In the genomic region with DNA sequence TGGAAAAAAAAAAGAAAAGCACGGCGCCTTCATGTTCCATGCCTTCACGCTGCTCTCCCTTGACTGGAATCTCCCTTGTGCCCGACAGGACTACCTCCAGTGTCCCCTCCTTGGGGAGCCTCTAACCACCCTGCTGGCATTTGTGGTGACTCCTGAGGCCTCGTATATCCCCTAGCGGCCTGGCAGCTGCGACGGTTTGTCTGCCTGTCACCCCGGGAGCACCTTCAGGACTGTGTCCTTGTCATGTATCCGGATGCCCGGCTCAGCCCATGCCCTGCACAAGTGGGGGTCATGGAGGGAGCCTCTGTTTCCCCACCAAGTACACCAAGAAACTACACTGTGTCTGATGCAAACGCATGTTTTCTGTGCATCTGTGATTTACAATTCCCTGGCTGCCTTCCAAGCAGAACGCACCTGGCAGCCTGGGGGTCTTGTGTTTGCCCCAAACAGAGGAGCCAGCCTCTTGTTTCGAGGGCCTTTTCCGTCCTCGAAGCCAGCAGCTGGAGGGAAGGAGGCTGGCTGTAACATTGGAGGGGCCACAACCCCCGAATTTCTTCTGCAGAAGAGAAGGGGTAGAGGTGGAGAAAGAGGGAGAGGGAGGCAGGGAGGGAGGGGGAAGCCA, we compare ENCODE assay signal across 13 cellular contexts. TPM values are rescaled to one million over a fixed set of nuclear protein-coding genes. Genes with fewer than 3 reads are reported as not detected.
DNase-seq lines count a peak whose midpoint lies in the region; ATAC-seq and TF ChIP-seq lines count a peak whose summit lies in the region.
"Had no signal": no experiment of that assay in that cellular context is flagged by ENCODE, and none has a peak within 500 bp of the region (broad histone marks: within the 10 kb centered on the region; RNA-seq: fewer than 3 reads in every experiment).

No MANE protein-coding gene starts in this region.

- ATAC-seq in RWPE2 (ENCODE audit: low read depth) (no peak), thoracic aorta (ENCODE audit: insufficient number of reproducible peaks, low FRiP score, low read depth) (no peak)
- ATAC-seq: Right ventricle myocardium inferior had no signal

- H3K27me3 ChIP-seq in RWPE2 (ENCODE audit: insufficient read depth, poor library complexity, severe bottlenecking) (no peaks in the 10 kb centered on the region), thoracic aorta (replicated peaks; ENCODE audit: insufficient read depth) (no peaks in the 10 kb centered on the region)

- no peaks in the 10 kb centered on the region for H3K9me3 ChIP-seq in RWPE2 (ENCODE audit: severe bottlenecking)
- H3K9me3 ChIP-seq in thoracic aorta, result no peaks in the 10 kb centered on the region

- peaks cover 2% of the 10 kb centered on the region for H3K36me3 Mint-ChIP-seq in activated CD4-positive, alpha-beta memory T cell treated with anti-CD3 and anti-CD28 coated beads, Interleukin-2, amount 10 ng/mL, durations not matched to agents 7 days and 5 days (ENCODE audit: low read depth)
- H3K36me3 Mint-ChIP-seq in activated T-cell treated with anti-CD3 and anti-CD28 coated beads, Interleukin-2, amount 50 U/mL, for 24 hours (ENCODE audit: low read depth), result no peaks in the 10 kb centered on the region
- H3K36me3 Mint-ChIP-seq: IgD-negative memory B cell had no signal

- peaks cover 2% of the 10 kb centered on the region for H3K4me1 Mint-ChIP-seq in activated CD4-positive, alpha-beta memory T cell treated with anti-CD3 and anti-CD28 coated beads, Interleukin-2, amount 10 ng/mL, durations not matched to agents 7 days and 5 days
- H3K4me1 Mint-ChIP-seq in activated T-cell treated with anti-CD3 and anti-CD28 coated beads, Interleukin-2, amount 50 U/mL, for 24 hours (ENCODE audit: low read depth), result peaks cover 6% of the 10 kb centered on the region
- H3K4me1 Mint-ChIP-seq: IgD-negative memory B cell had no signal

- CTCF ChIA-PET in activated CD4-positive, alpha-beta memory T cell treated with anti-CD3 and anti-CD28 coated beads, Interleukin-2, amount 10 ng/mL, durations not matched to agents 7 days and 5 days (lab: Charles Lee), result no interaction called here

- POLR2A ChIA-PET in activated CD4-positive, alpha-beta memory T cell treated with anti-CD3 and anti-CD28 coated beads, Interleukin-2, amount 10 ng/mL, durations not matched to agents 7 days and 5 days (lab: Charles Lee), result no interaction called here

- H3K27ac ChIP-seq in RWPE2 (ENCODE audit: poor library complexity, severe bottlenecking), result peak overlapping the region; percentile 51
- H3K27ac ChIP-seq in thoracic aorta, result peak overlapping the region; percentile 66 to 91
- H3K27ac ChIP-seq: 22Rv1 had no signal

- H3K27me3 Mint-ChIP-seq in activated CD4-positive, alpha-beta memory T cell treated with anti-CD3 and anti-CD28 coated beads, Interleukin-2, amount 10 ng/mL, durations not matched to agents 7 days and 5 days, result peaks cover 6% of the 10 kb centered on the region
- peaks cover 29% of the 10 kb centered on the region for H3K27me3 Mint-ChIP-seq in activated T-cell treated with anti-CD3 and anti-CD28 coated beads, Interleukin-2, amount 50 U/mL, for 24 hours

- H3K4me3 Mint-ChIP-seq in activated CD4-positive, alpha-beta memory T cell treated with anti-CD3 and anti-CD28 coated beads, Interleukin-2, amount 10 ng/mL, durations not matched to agents 7 days and 5 days, result no peak overlapping the region
- no peak overlapping the region for H3K4me3 Mint-ChIP-seq in activated T-cell treated with anti-CD3 and anti-CD28 coated beads, Interleukin-2, amount 50 U/mL, for 24 hours
- H3K4me3 Mint-ChIP-seq: IgD-negative memory B cell had no signal

- TF ChIP-seq CTCF in RWPE2 (IDR thresholded peaks at IDR 0.05; ENCODE audit: poor library complexity, severe bottlenecking), result no peak
- TF ChIP-seq CTCF in thoracic aorta (IDR thresholded peaks at IDR 0.05), result no peak

- H3K36me3 ChIP-seq in RWPE2 (ENCODE audit: low read depth) (peaks cover 8% of the 10 kb centered on the region; the same call in 1 of the 2 replicates), thoracic aorta (no peaks in the 10 kb centered on the region)

- peak; percentile 33 for DNase-seq in DMS 273 (lab: John Stamatoyannopoulos, UW; ENCODE audit: unreplicated experiment)
- no peak for DNase-seq in DMS 273 treated with DMSO at 0.1 percent for 48 hours (lab: John Stamatoyannopoulos, UW)
- no peak for DNase-seq in RWPE2 (ENCODE audit: low spot score)
- DNase-seq in myocyte (ENCODE audit: low read depth), result peak; percentile 64
- DNase-seq in thoracic aorta (ENCODE audit: low spot score), result no peak
- DNase-seq in activated CD4-positive, alpha-beta memory T cell treated with anti-CD3 and anti-CD28 coated beads, Interleukin-2, amount 10 ng/mL, durations not matched to agents 7 days and 5 days, result no peak
- no peak for DNase-seq in activated CD4-positive, CD25-positive, alpha-beta regulatory T cell treated with anti-CD3 and anti-CD28 coated beads, Interleukin-2, amount 50 U/mL, for 72 hours
- DNase-seq in activated T-cell treated with anti-CD3 and anti-CD28 coated beads, Interleukin-2, amount 50 U/mL, for 24 hours, result no peak
- DNase-seq: activated CD4-positive, alpha-beta T cell treated with anti-CD3 and anti-CD28 coated beads, Interleukin-2, amount 50 U/mL, for 48 hours; NCI-H69 had no signal

- H3K9me3 Mint-ChIP-seq in activated CD4-positive, alpha-beta memory T cell treated with anti-CD3 and anti-CD28 coated beads, Interleukin-2, amount 10 ng/mL, durations not matched to agents 7 days and 5 days, result peaks cover 4% of the 10 kb centered on the region
- no peaks in the 10 kb centered on the region for H3K9me3 Mint-ChIP-seq in activated T-cell treated with anti-CD3 and anti-CD28 coated beads, Interleukin-2, amount 50 U/mL, for 24 hours
- H3K9me3 Mint-ChIP-seq: IgD-negative memory B cell had no signal

- no peak overlapping the region for H3K27ac Mint-ChIP-seq in activated CD4-positive, alpha-beta memory T cell treated with anti-CD3 and anti-CD28 coated beads, Interleukin-2, amount 10 ng/mL, durations not matched to agents 7 days and 5 days
- no peak overlapping the region for H3K27ac Mint-ChIP-seq in activated T-cell treated with anti-CD3 and anti-CD28 coated beads, Interleukin-2, amount 50 U/mL, for 24 hours
- H3K27ac Mint-ChIP-seq: IgD-negative memory B cell had no signal

- no peak overlapping the region for H3K4me3 ChIP-seq in RWPE2 (ENCODE audit: severe bottlenecking)
- H3K4me3 ChIP-seq in thoracic aorta, result no peak overlapping the region

- peaks cover 25% of the 10 kb centered on the region for H3K4me1 ChIP-seq in RWPE2 (ENCODE audit: insufficient read depth, poor library complexity, severe bottlenecking)
- H3K4me1 ChIP-seq in thoracic aorta (ENCODE audit: control insufficient read depth in 1 of 2, low read depth in 2 of 2), result peaks cover 37 to 64% of the 10 kb centered on the region in 2 donors

RNA-seq across cellular contexts. Expression of gene TWIST2, which starts 18.9 kb away (rescaled TPM):
- total RNA-seq in myocyte (5.0 and 9.2 TPM in 2 replicates), thoracic aorta (10 to 100 TPM; 41.4 to 62.1 TPM)
- polyA plus RNA-seq in myocyte (2012), result 4.6 TPM
- not detected for total RNA-seq in activated CD4-positive, alpha-beta memory T cell treated with anti-CD3 and anti-CD28 coated beads, Interleukin-2, amount 10 ng/mL, durations not matched to agents 7 days and 5 days
- polyA plus RNA-seq: IgD-negative memory B cell had no signal

Comparison
In these comparisons a context has a peak if more than half of its experiments do, and no peak if none do; other contexts are left out.
1. DNase-seq: peak in DMS 273 (single experiment) and myocyte (single experiment); none in DMS 273 treated with DMSO at 0.1 percent for 48 hours (single experiment), RWPE2 (single experiment), thoracic aorta (single experiment), activated CD4-positive, alpha-beta memory T cell treated with anti-CD3 and anti-CD28 coated beads, Interleukin-2, amount 10 ng/mL, durations not matched to agents 7 days and 5 days (single experiment), activated CD4-positive, CD25-positive, alpha-beta regulatory T cell treated with anti-CD3 and anti-CD28 coated beads, Interleukin-2, amount 50 U/mL, for 72 hours (single experiment) and activated T-cell treated with anti-CD3 and anti-CD28 coated beads, Interleukin-2, amount 50 U/mL, for 24 hours (single experiment).